In the genomic region with DNA sequence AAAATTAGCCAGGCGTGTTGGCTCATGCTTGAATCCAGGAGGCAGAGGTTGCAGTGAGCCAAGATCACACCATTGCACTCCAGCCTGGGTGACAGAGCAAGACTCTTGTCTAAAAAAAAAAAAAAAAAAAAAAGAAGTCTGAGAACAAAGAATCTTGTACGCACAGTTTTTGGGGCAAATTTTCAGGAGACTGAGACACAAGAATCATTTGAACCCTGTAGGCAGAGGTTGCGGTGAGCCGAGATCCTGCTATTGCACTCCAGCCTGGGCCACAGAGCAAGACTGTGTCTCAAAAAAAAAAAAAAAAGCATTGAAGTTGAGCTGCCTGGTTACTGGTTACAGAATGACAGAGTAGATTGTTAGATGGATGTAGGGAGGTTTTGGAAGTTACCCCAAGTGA, we compare ENCODE assay signal across 1 cellular context. TPM values are rescaled to one million over a fixed set of nuclear protein-coding genes. Genes with fewer than 3 reads are reported as not detected.
"Had no signal": no experiment of that assay in that cellular context is flagged by ENCODE, and none has a peak within 500 bp of the region (broad histone marks: within the 10 kb centered on the region; RNA-seq: fewer than 3 reads in every experiment).

No MANE protein-coding gene starts in this region.

RNA-seq across cellular contexts. Expression of a gene that starts 46.7 kb away (rescaled TPM):
- total RNA-seq: G401 had no signal
